Comparison of ENCODE assay signal across 12 cellular contexts in the genomic region with DNA sequence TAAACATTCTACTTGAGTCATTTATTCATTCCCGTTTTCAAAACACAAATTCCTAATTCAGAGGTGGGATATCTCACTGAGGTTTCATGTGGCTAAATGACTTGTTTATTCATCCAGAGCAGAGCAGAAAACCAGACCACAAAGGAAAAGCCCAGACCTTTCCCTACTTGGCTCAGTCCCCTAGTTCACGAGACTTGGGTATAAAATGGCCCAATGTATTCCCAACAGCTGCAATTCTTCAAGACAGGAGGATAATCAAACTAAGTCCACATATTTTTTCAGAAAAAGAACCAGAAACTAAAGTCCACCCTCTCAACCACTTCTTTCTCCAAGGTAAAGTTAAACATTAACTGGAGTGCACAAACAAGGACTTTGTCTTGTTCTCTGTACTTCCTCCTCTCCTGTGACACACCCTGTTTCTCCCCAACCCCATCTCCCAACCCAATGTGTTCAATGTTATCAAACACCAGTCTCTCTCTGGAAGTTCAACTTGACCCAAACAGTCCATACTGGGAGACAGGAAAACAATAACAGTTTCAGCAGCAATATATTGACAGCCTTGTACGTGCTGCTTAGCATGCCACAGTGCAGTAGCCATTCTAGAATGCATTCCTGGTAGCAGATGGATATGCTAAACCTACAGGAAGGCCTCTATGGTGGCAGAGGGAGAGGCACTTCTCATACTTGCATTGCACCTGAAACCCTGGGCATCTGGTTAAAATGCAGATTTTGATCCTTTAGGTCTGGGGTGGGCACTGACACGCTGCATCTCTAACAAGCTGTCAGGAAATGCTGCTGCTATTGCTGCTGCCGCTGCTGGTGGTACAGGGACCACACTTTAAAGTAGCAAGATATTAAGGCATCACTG.
DNase-seq lines count a peak whose midpoint lies in the region; ATAC-seq and TF ChIP-seq lines count a peak whose summit lies in the region.
"Had no signal": no experiment of that assay in that cellular context is flagged by ENCODE, and none has a peak within 500 bp of the region (broad histone marks: within the 10 kb centered on the region; RNA-seq: fewer than 3 reads in every experiment).

No MANE protein-coding gene starts in this region.

- H3K4me1 Mint-ChIP-seq in nephron progenitor cell = peaks cover 8% of the 10 kb centered on the region

- ATAC-seq in GM18873 (IDR thresholded peaks at IDR 0.05; ENCODE audit: low FRiP score, unreplicated experiment) = peak; percentile 72
- ATAC-seq in HG03064 (IDR thresholded peaks at IDR 0.05; ENCODE audit: low read depth, unreplicated experiment) = peak; percentile 67
- peak; percentile 98 for ATAC-seq in body of pancreas

- no peaks in the 10 kb centered on the region for H3K9me3 ChIP-seq in body of pancreas
- no peaks in the 10 kb centered on the region for H3K9me3 ChIP-seq in vagina
- H3K9me3 ChIP-seq in BE2C = no peaks in the 10 kb centered on the region
- H3K9me3 ChIP-seq: ascending aorta had no signal

- H3K27me3 Mint-ChIP-seq in nephron progenitor cell (ENCODE audit: low read depth, poor library complexity) = peaks cover 9% of the 10 kb centered on the region

- TF ChIP-seq CTCF in body of pancreas (IDR thresholded peaks at IDR 0.05) (peak in 1 of 7 experiments; percentile 5), nephron progenitor cell (IDR thresholded peaks at IDR 0.05) (no peak), vagina (IDR thresholded peaks at IDR 0.05) (no peak), BE2C (IDR thresholded peaks at IDR 0.05; ENCODE audit: low read depth, low read length) (no peak)

- H3K27ac ChIP-seq in body of pancreas (peak overlapping the region; percentile 53 to 90 (median 82)), vagina (no peak overlapping the region)
- H3K27ac ChIP-seq: ascending aorta had no signal

- H3K9me3 Mint-ChIP-seq in nephron progenitor cell = peaks cover 17% of the 10 kb centered on the region

- DNase-seq in body of pancreas = peak; percentile 55 to 71 (median 60)
- no peak for DNase-seq in nephron progenitor cell
- no peak for DNase-seq in vagina (ENCODE audit: extremely low spot score in 2 of 2)
- DNase-seq in NOMO-1 treated with dmso at 0.1 percent for 144 hours (lab: John Stamatoyannopoulos, UW; ENCODE audit: unreplicated experiment) = no peak
- no peak for DNase-seq in NCI-H748 (lab: John Stamatoyannopoulos, UW; ENCODE audit: unreplicated experiment)
- no peak for DNase-seq in BE2C
- DNase-seq: activated CD4-positive, CD25-positive, alpha-beta regulatory T cell; NCI-H748 treated with DMSO at 0.1 percent for 48 hours; stimulated activated CD4-positive, alpha-beta T cell treated with anti-CD3 and anti-CD28 coated beads, Interleukin-2, amount 100 ng/mL, for 48 hours had no signal

- H3K27ac Mint-ChIP-seq in nephron progenitor cell = peak overlapping the region; percentile 75

- peaks cover 47% of the 10 kb centered on the region for H3K4me1 ChIP-seq in body of pancreas
- no peaks in the 10 kb centered on the region for H3K4me1 ChIP-seq in vagina
- H3K4me1 ChIP-seq in BE2C = no peaks in the 10 kb centered on the region
- H3K4me1 ChIP-seq: ascending aorta had no signal

- no peaks in the 10 kb centered on the region for H3K36me3 Mint-ChIP-seq in nephron progenitor cell (ENCODE audit: low read depth)

- intact Hi-C loops in body of pancreas (cut with DNase I) (no loop called here), vagina (cut with DNase I) (no loop called here)

- no peaks in the 10 kb centered on the region for H3K27me3 ChIP-seq in body of pancreas
- no peaks in the 10 kb centered on the region for H3K27me3 ChIP-seq in vagina
- H3K27me3 ChIP-seq in BE2C = no peaks in the 10 kb centered on the region
- H3K27me3 ChIP-seq: ascending aorta had no signal

- no peak overlapping the region for H3K4me3 Mint-ChIP-seq in nephron progenitor cell

- no peak overlapping the region for H3K4me3 ChIP-seq in body of pancreas
- no peak overlapping the region for H3K4me3 ChIP-seq in vagina
- H3K4me3 ChIP-seq in BE2C (ENCODE audit: low read depth, low read length) = no peak overlapping the region
- H3K4me3 ChIP-seq: ascending aorta had no signal

- WGBS in body of pancreas, 2 donors = 29 to 40% methylated on average over 5 of the region's 5 CpGs

- peak in 2 of 3 donors; percentile 14 to 24 for TF ChIP-seq POLR2A in body of pancreas (IDR thresholded peaks at IDR 0.05)
- TF ChIP-seq POLR2A in vagina (IDR thresholded peaks at IDR 0.05) = no peak

- H3K36me3 ChIP-seq in body of pancreas (replicated peaks in 1 of 2; ENCODE audit: insufficient read depth in 1 of 2, low read depth in 2 of 2) (no peaks in the 10 kb centered on the region), vagina (no peaks in the 10 kb centered on the region), BE2C (no peaks in the 10 kb centered on the region)
- H3K36me3 ChIP-seq: ascending aorta had no signal

Comparison
In these comparisons a context has a peak if more than half of its experiments do, and no peak if none do; other contexts are left out.
1. DNase-seq: peak in body of pancreas (4 of 4); none in nephron progenitor cell (single experiment), vagina (0 of 2), NOMO-1 treated with dmso at 0.1 percent for 144 hours (single experiment), NCI-H748 (single experiment) and BE2C (single experiment).
2. POLR2A ChIP-seq: peak in body of pancreas (2 of 3); none in vagina (0 of 2).
3. Peak in every context shown above with its lines, with median percentiles within 50 percentile points of each other: ATAC-seq.